ENCODE assay signal across 26 cellular contexts in the genomic region with DNA sequence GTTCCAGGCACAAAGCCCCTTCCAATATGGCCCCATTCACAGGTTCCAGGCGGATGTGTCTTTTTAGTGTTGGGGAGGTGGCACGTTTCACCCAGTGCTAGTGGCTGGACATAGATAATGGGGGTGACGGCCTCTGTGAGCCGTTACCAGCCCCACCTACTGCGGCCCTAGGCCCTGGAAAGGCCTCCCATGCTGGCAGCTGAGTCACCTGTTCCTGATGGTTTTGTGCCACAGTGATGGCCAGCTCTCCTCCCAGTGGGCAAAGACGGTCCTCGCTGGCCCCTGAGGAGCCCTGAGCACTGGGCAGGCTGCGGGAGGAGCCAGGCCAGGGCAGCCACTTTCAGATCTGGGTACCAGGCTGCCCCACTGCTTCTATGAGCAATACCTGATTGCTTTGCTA. TPM values are rescaled to one million over a fixed set of nuclear protein-coding genes. Genes with fewer than 3 reads are reported as not detected.
DNase-seq lines count a peak whose midpoint lies in the region; ATAC-seq, FAIRE-seq and TF ChIP-seq lines count a peak whose summit lies in the region.
"Had no signal": no experiment of that assay in that cellular context is flagged by ENCODE, and none has a peak within 500 bp of the region (broad histone marks: within the 10 kb centered on the region; RNA-seq: fewer than 3 reads in every experiment).

No MANE protein-coding gene starts in this region.

- H3K4me1 ChIP-seq in kidney (ENCODE audit: control insufficient read depth in 1 of 2, insufficient read depth in 1 of 2, low read depth in 1 of 2, low read length in 2 of 2) (no peaks in the 10 kb centered on the region), osteoblast (ENCODE audit: insufficient read depth, low read length) (no peaks in the 10 kb centered on the region), HAP-1 (no peaks in the 10 kb centered on the region), small intestine (ENCODE audit: control insufficient read depth in 2 of 2, insufficient read depth in 1 of 2, low read depth in 1 of 2, low read length in 1 of 2) (no peaks in the 10 kb centered on the region)
- H3K4me1 ChIP-seq: Caco-2 had no signal

- no peak overlapping the region for H3K4me2 ChIP-seq in osteoblast (ENCODE audit: insufficient read depth, low read length)

- no peaks in the 10 kb centered on the region for H4K20me1 ChIP-seq in osteoblast (ENCODE audit: insufficient read depth, low read length)

- no peaks in the 10 kb centered on the region for H3K27me3 ChIP-seq in osteoblast (ENCODE audit: insufficient read depth, low read length)
- H3K27me3 ChIP-seq in HAP-1 (ENCODE audit: low read depth): no peaks in the 10 kb centered on the region
- H3K27me3 ChIP-seq in small intestine (ENCODE audit: control insufficient read depth in 2 of 2, insufficient read depth in 2 of 2, low read length in 2 of 2): no peaks in the 10 kb centered on the region
- H3K27me3 ChIP-seq: MG63, SJSA1 had no signal

- intact Hi-C loops in cardiac septum (cut with DNase I): no loop called here
- intact Hi-C loops in Right ventricle myocardium inferior (cut with DNase I): no loop called here
- intact Hi-C loops in kidney (cut with DNase I): no loop called here

- no peak for ATAC-seq in Right ventricle myocardium inferior
- ATAC-seq: GM12878, PC-3 had no signal

- no peaks in the 10 kb centered on the region for H3K79me2 ChIP-seq in osteoblast (ENCODE audit: insufficient read depth, low read length)

- no peak overlapping the region for H3K4me3 ChIP-seq in kidney (ENCODE audit: low read length in 2 of 2)
- no peak overlapping the region for H3K4me3 ChIP-seq in osteoblast (ENCODE audit: insufficient read depth, low read length)
- no peak overlapping the region for H3K4me3 ChIP-seq in HAP-1
- H3K4me3 ChIP-seq in small intestine (ENCODE audit: low read depth in 1 of 2, low read length in 2 of 2): no peak overlapping the region
- H3K4me3 ChIP-seq: GM12878, GM23248, MG63, SJSA1 had no signal

- 86 to 90% (median 89%) methylated on average over 8 of the region's 8 CpGs for WGBS in small intestine, 3 donors

- H3K36me3 ChIP-seq in kidney (ENCODE audit: control insufficient read depth in 1 of 2, insufficient read depth in 2 of 2, low read length in 2 of 2) (no peaks in the 10 kb centered on the region), osteoblast (ENCODE audit: insufficient read depth, low read length) (no peaks in the 10 kb centered on the region), HAP-1 (replicated peaks) (no peaks in the 10 kb centered on the region), small intestine (ENCODE audit: control insufficient read depth in 2 of 2, insufficient read depth in 2 of 2, low read length in 2 of 2) (no peaks in the 10 kb centered on the region)
- H3K36me3 ChIP-seq: MG63, SJSA1 had no signal

- H2AFZ ChIP-seq in osteoblast (ENCODE audit: low read length): no peak overlapping the region
- H2AFZ ChIP-seq: GM23248 had no signal

- TF ChIP-seq CTCF in kidney (IDR thresholded peaks at IDR 0.05; ENCODE audit: borderline replicate concordance, extremely low read depth, insufficient read depth) (no peak), osteoblast (IDR thresholded peaks at IDR 0.05; ENCODE audit: extremely low read depth, low read depth, low read length) (no peak)

- peak; percentile 67 for DNase-seq in cardiac septum (ENCODE audit: low spot score)
- no peak for DNase-seq in Right ventricle myocardium inferior (ENCODE audit: missing footprints)
- peak; percentile 55 for DNase-seq in kidney
- DNase-seq in osteoblast (ENCODE audit: insufficient read length, low spot score, missing footprints): peak; percentile 78
- DNase-seq in HAP-1 (ENCODE audit: low spot score in 2 of 2): no peak
- no peak for DNase-seq in small intestine
- DNase-seq in SW 1271 (lab: John Stamatoyannopoulos, UW): no peak
- DNase-seq: C1 segment of cervical spinal cord; CD4-positive, alpha-beta memory T cell; GM23248; H7; IMR-90; KG1; MG63; NCI-H1105 treated with DMSO at 0.1 percent for 48 hours; NCI-H146; NCI-H1930; NCI-H2107; NCI-H524; NCI-H774; NK-92 treated with Interleukin-12 subunit alpha and Interleukin-12 subunit beta, amount 100 ng/mL, for 24 hours; PC-3 had no signal

- FAIRE-seq in kidney (lab: Jason Lieb, UNC) (no peak), small intestine (lab: Jason Lieb, UNC) (no peak)
- FAIRE-seq: G401.6, GM12878 had no signal

- no peaks in the 10 kb centered on the region for H3K9me3 ChIP-seq in kidney (ENCODE audit: control insufficient read depth in 1 of 2, low read length in 2 of 2)
- H3K9me3 ChIP-seq in osteoblast (ENCODE audit: low read depth, low read length): no peaks in the 10 kb centered on the region
- H3K9me3 ChIP-seq in HAP-1: no peaks in the 10 kb centered on the region
- no peaks in the 10 kb centered on the region for H3K9me3 ChIP-seq in small intestine (ENCODE audit: control insufficient read depth, low read depth)
- H3K9me3 ChIP-seq: Caco-2, MG63, SJSA1 had no signal

- no peak overlapping the region for H3K9ac ChIP-seq in kidney (ENCODE audit: low read length in 2 of 2)
- H3K9ac ChIP-seq: GM23248 had no signal

- in situ Hi-C loops in HAP-1 (cut with MboI; ENCODE audit: low sequenced_read_pairs): no loop called here

- H3K27ac ChIP-seq in kidney (ENCODE audit: low read depth in 2 of 2, low read length in 2 of 2): no peak overlapping the region
- no peak overlapping the region for H3K27ac ChIP-seq in osteoblast (ENCODE audit: low read depth, low read length)
- no peak overlapping the region for H3K27ac ChIP-seq in small intestine (ENCODE audit: low read depth in 1 of 2, low read length in 1 of 2)
- H3K27ac ChIP-seq: GM23248, SJSA1 had no signal

RNA-seq across cellular contexts. Expression of a gene that starts 40.0 kb away (rescaled TPM):
- 291 TPM for total RNA-seq in cardiac septum
- 182 TPM for total RNA-seq in Right ventricle myocardium inferior
- total RNA-seq in kidney: 124 TPM
- polyA plus RNA-seq in kidney (ENCODE audit: insufficient read depth, low read depth, low replicate concordance): 18.4 TPM
- total RNA-seq in osteoblast: 44.8 and 54.3 TPM in 2 replicates
- polyA plus RNA-seq in small intestine: 10 to 100 TPM in 1 of 3 donors, 1 to 10 TPM in 1, under 1 TPM in 1; 0.89 to 15.5 (median 2.7) TPM

Comparison
In these comparisons a context has a peak if more than half of its experiments do, and no peak if none do; other contexts are left out.
1. DNase-seq: peak in cardiac septum (single experiment), kidney (single experiment) and osteoblast (single experiment); none in Right ventricle myocardium inferior (single experiment), HAP-1 (0 of 2), small intestine (single experiment) and SW 1271 (0 of 2).